ENCODE assay signal across 1 cellular context in the genomic region with DNA sequence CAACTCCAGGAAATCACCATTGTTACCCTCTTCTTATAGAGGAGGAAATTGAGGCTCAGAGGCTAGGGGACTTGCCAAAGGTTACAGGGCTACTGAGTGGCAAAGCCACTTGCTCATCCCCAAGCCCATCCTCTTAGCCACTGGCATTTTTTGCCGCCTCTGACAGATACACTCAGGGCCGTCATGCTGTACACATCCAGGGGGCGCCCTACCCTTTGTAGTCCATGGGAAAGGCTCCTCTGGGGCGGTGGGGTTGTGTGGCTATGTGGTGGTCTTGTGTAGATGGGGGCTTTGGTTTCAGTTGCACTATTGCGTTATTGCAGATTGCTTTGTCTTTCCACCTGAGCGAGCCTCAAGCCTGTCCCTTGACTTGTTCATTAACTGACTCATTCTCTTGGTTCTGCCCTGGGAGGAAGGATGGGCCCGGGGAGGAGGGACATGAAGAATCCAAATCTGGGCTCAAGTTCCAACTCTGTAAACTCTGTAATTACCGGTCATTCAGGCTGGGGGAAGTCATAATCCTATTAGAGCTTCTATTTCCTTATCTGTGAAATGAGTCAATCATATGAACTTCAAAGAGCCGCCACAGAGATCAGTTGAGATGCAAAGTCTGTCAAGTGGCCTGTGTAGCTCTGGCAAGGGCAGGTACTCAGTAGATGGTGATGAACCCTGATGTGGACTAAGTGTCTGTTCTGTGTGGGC.
TF ChIP-seq lines count a peak whose summit lies in the region.

No MANE protein-coding gene starts in this region.

TF ChIP-seq in K562, 482 proteins besides CTCF, POLR2A, EP300 and RAD21:
- TF ChIP-seq EGR1 (conservative IDR thresholded peaks at IDR 0.05) (no peak), TCF7 (IDR thresholded peaks at IDR 0.05; ENCODE audit: borderline replicate concordance) (peak; percentile 72; the same call in 1 of the 2 replicates), ESRRA (IDR thresholded peaks at IDR 0.05; ENCODE audit: borderline replicate concordance, low read depth) (no peak), FOSL1 (tag; conservative IDR thresholded peaks at IDR 0.05) (peak; percentile 20; the same call in 1 of the 2 replicates), TCF7L2 (IDR thresholded peaks at IDR 0.05; ENCODE audit: low read depth, low read length) (peak; percentile 79), ZNF586 (CRISPR knock-in tag; conservative IDR thresholded peaks at IDR 0.05) (no peak)
- TF ChIP-seq, protein P1, sequence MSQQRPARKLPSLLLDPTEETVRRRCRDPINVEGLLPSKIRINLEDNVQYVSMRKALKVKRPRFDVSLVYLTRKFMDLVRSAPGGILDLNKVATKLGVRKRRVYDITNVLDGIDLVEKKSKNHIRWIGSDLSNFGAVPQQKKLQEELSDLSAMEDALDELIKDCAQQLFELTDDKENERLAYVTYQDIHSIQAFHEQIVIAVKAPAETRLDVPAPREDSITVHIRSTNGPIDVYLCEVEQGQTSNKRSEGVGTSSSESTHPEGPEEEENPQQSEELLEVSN (IDR thresholded peaks at IDR 0.05; ENCODE audit: borderline replicate concordance in 1 of 2, extremely low read depth in 1 of 2, insufficient read depth in 1 of 2, insufficient read length in 1 of 2, low read depth in 1 of 2, low read length in 1 of 2, poor library complexity in 1 of 2, severe bottlenecking in 1 of 2), result peak in 1 of 2 experiments; percentile 19
- TF ChIP-seq, protein P2, sequence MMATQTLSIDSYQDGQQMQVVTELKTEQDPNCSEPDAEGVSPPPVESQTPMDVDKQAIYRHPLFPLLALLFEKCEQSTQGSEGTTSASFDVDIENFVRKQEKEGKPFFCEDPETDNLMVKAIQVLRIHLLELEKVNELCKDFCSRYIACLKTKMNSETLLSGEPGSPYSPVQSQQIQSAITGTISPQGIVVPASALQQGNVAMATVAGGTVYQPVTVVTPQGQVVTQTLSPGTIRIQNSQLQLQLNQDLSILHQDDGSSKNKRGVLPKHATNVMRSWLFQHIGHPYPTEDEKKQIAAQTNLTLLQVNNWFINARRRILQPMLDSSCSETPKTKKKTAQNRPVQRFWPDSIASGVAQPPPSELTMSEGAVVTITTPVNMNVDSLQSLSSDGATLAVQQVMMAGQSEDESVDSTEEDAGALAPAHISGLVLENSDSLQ (IDR thresholded peaks at IDR 0.05), result peak; percentile 58; the same call in 1 of the 2 replicates
TF ChIP-seq in K562: peak in this region for 5.
